ENCODE assay signal across 8 cellular contexts in the genomic region with DNA sequence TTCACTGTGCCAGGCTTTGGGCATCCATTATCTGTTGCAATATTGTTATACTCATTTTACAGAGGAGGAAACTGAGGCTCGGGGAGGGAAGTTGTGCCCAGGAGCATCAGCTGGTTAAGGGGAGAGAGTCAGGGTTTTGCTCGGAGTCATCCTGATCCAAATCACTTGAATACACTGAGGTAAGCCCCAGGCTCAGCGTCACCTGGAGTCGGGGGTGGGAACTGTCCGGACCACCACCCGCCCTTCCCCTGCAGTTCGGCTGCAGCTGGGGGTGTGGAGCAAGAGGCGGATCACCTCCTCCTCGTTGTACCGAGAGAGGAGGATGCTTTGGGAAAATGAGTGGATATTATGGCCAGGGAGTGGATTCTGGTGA. TPM values are rescaled to one million over a fixed set of nuclear protein-coding genes. Genes with fewer than 3 reads are reported as not detected.
DNase-seq lines count a peak whose midpoint lies in the region; ATAC-seq and TF ChIP-seq lines count a peak whose summit lies in the region.

No MANE protein-coding gene starts in this region.

- H3K4me3 ChIP-seq in upper lobe of left lung, result peak overlapping the region; percentile 28 to 61 (median 51)

- TF ChIP-seq EP300 in upper lobe of left lung (IDR thresholded peaks at IDR 0.05), result no peak

- H3K27me3 Mint-ChIP-seq in activated T-cell treated with anti-CD3 and anti-CD28 coated beads, Interleukin-2, amount 50 U/mL, for 24 hours, result peaks cover 85% of the 10 kb centered on the region
- H3K27me3 Mint-ChIP-seq in chondrocyte (ENCODE audit: low read depth) (no peaks in the 10 kb centered on the region), memory B cell (peaks cover 29% of the 10 kb centered on the region)

- H3K36me3 Mint-ChIP-seq in activated T-cell treated with anti-CD3 and anti-CD28 coated beads, Interleukin-2, amount 50 U/mL, for 24 hours (ENCODE audit: low read depth), result no peaks in the 10 kb centered on the region
- H3K36me3 Mint-ChIP-seq in chondrocyte (ENCODE audit: low read depth) (peaks cover 2% of the 10 kb centered on the region), memory B cell (no peaks in the 10 kb centered on the region)

- no peaks in the 10 kb centered on the region for H3K36me3 ChIP-seq in upper lobe of left lung

- H3K27ac ChIP-seq in upper lobe of left lung, result peak overlapping the region; percentile 7 to 67 (median 59)

- H3K27ac Mint-ChIP-seq in activated T-cell treated with anti-CD3 and anti-CD28 coated beads, Interleukin-2, amount 50 U/mL, for 24 hours, result no peak overlapping the region
- H3K27ac Mint-ChIP-seq in chondrocyte (ENCODE audit: unreplicated experiment) (peak overlapping the region; percentile 82), memory B cell (no peak overlapping the region)

- WGBS in upper lobe of left lung, 2 donors, result 5 to 10% methylated on average over 9 to 10 of the region's 10 CpGs

- peaks cover 18 to 30% (median 26%) of the 10 kb centered on the region in 4 donors for H3K4me1 ChIP-seq in upper lobe of left lung

- peak overlapping the region; percentile 55 for H3K4me3 Mint-ChIP-seq in activated T-cell treated with anti-CD3 and anti-CD28 coated beads, Interleukin-2, amount 50 U/mL, for 24 hours
- H3K4me3 Mint-ChIP-seq in chondrocyte (ENCODE audit: unreplicated experiment) (peak overlapping the region; percentile 88), memory B cell (peak overlapping the region; percentile 62)

- H3K9me3 ChIP-seq in upper lobe of left lung, result no peaks in the 10 kb centered on the region

- H3K4me1 Mint-ChIP-seq in activated T-cell treated with anti-CD3 and anti-CD28 coated beads, Interleukin-2, amount 50 U/mL, for 24 hours (ENCODE audit: low read depth), result peaks cover 14% of the 10 kb centered on the region
- H3K4me1 Mint-ChIP-seq in chondrocyte (ENCODE audit: low read depth) (peaks cover 49% of the 10 kb centered on the region), memory B cell (peaks cover 14% of the 10 kb centered on the region)

- DNase-seq in activated T-cell treated with anti-CD3 and anti-CD28 coated beads, Interleukin-2, amount 50 U/mL, for 24 hours, result no peak
- no peak for DNase-seq in activated T-cell treated with anti-CD3 and anti-CD28 coated beads for 4 hours
- DNase-seq in chondrocyte (ENCODE audit: low spot score), result no peak
- DNase-seq in memory B cell (ENCODE audit: low spot score in 2 of 2), result no peak
- peak in 1 of 2 donors; percentile 47 for DNase-seq in upper lobe of left lung
- no peak for DNase-seq in NCI-H2171 (lab: John Stamatoyannopoulos, UW)
- no peak for DNase-seq in activated CD4-positive, alpha-beta T cell treated with anti-CD3 and anti-CD28 coated beads for 4 hours

- peaks cover 0 to 4% (median 0%) of the 10 kb centered on the region in 4 donors for H3K27me3 ChIP-seq in upper lobe of left lung

- H3K9me3 Mint-ChIP-seq in activated T-cell treated with anti-CD3 and anti-CD28 coated beads, Interleukin-2, amount 50 U/mL, for 24 hours, result no peaks in the 10 kb centered on the region
- H3K9me3 Mint-ChIP-seq in chondrocyte (ENCODE audit: low read depth) (no peaks in the 10 kb centered on the region), memory B cell (no peaks in the 10 kb centered on the region)

- peak; percentile 23 for ATAC-seq in memory B cell (ENCODE audit: low read depth)
- ATAC-seq in upper lobe of left lung (ENCODE audit: low FRiP score in 2 of 2), result peak in 1 of 2 donors; percentile 11
- ATAC-seq in HG02759 (IDR thresholded peaks at IDR 0.05; ENCODE audit: unreplicated experiment), result no peak

- TF ChIP-seq POLR2A in upper lobe of left lung (IDR thresholded peaks at IDR 0.05), result no peak

- TF ChIP-seq CTCF in chondrocyte (IDR thresholded peaks at IDR 0.05) (no peak), upper lobe of left lung (IDR thresholded peaks at IDR 0.05) (no peak)

RNA-seq across cellular contexts. Expression of gene HRH1, which starts 0.6 kb away (rescaled TPM):
- total RNA-seq in chondrocyte (30.1 to 32.0 TPM (median 30.8 TPM) in 3 replicates), upper lobe of left lung (10 to 100 TPM in 1 of 6 donors, 1 to 10 TPM in 5; 2.9 to 13.4 (median 3.7) TPM)
